Comparison of ENCODE assay signal across 24 cellular contexts in genomic region chr20:1595333-1595732, GRCh38. TPM values are rescaled to one million over a fixed set of nuclear protein-coding genes. Genes with fewer than 3 reads are reported as not detected.
"Had no signal": no experiment of that assay in that cellular context is flagged by ENCODE, and none has a peak within 500 bp of the region (broad histone marks: within the 10 kb centered on the region; RNA-seq: fewer than 3 reads in every experiment).

No MANE protein-coding gene starts in this region.

- H3K4me1 ChIP-seq: SJSA1 had no signal

- H3K4me3 ChIP-seq: SJSA1, SK-N-MC had no signal

- H3K27ac ChIP-seq: RWPE1, SJSA1, SK-N-MC had no signal

- DNase-seq: IMR-90, Karpas-422, KG1, MM.1S, NCI-H1092 treated with DMSO at 0.1 percent for 48 hours, NCI-H1436, NCI-H187, NCI-H2029, NCI-H2081 treated with DMSO at 0.1 percent for 48 hours, NCI-H2171, NCI-H226, NCI-H446, NCI-H510A, NCI-H524 treated with DMSO at 0.1 percent for 48 hours, NCI-H69, NCI-H774, PC-3, SHP77, SW 1271, T-cell had no signal

- H3K36me3 ChIP-seq: SJSA1 had no signal

- H3K9me3 ChIP-seq: SJSA1 had no signal

- FAIRE-seq: HepG2 had no signal

- H3K27me3 ChIP-seq: SJSA1 had no signal

RNA-seq across cellular contexts. Expression of gene SIRPD, which starts 37.8 kb away (rescaled TPM):
- polyA plus RNA-seq: HepG2, IMR-90 had no signal
